Comparison of ENCODE assay signal across 16 cellular contexts in the genomic region with DNA sequence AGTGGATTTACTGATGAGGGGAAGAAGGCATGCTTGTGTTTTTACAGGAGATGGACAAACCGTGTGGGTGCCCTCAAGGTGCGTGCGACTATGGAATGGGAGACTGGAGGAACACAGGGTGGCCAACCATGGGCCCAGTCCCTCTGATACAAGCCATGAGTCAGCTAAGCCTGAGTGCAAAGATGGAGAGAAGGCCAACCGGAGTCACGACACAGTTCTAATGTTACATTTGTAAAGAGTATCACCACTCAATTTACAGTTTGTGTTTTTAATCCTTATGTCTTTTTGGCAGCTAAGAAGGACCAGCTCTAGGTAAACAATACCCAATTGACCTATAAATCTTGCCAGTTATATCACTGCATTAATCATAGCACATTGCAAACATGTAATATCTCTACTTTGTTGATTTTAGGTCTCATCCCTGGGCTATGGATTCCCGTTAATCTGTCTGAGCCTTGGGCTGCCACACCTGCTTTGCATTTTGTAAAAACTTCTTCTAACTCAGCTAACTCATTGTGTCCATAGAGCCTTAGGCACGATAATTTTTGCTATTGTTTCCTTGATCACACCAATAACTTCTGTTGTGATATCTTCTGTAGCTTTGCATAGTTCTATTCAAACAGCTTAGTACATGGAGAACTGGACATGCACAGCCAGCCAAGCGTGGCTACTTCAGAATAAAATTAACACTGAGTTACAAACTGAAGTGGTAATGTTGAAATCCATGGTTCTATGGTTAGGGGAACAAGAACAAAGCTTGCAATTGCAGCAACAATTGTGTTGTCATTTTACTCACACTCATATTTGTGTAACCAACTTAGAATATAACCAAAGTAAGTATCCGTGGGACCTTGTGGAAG. TPM values are rescaled to one million over a fixed set of nuclear protein-coding genes. Genes with fewer than 3 reads are reported as not detected.
DNase-seq lines count a peak whose midpoint lies in the region; ATAC-seq, FAIRE-seq and TF ChIP-seq lines count a peak whose summit lies in the region.
"Had no signal": no experiment of that assay in that cellular context is flagged by ENCODE, and none has a peak within 500 bp of the region (broad histone marks: within the 10 kb centered on the region; RNA-seq: fewer than 3 reads in every experiment).

No MANE protein-coding gene starts in this region.

- CTCF ChIA-PET in A549 (lab: Yijun Ruan, JAX): interaction anchor here (1.4 to 2.8 kb wide), 3 partner anchors 10 to 32 kb away, joined by 3 to 9 read pairs (median 3); no protein-coding TSS in a partner anchor
- CTCF ChIA-PET in activated CD4-positive, alpha-beta T cell treated with anti-CD3 and anti-CD28 coated beads for 36 hours (lab: Charles Lee): interaction anchor here (0.9 to 1.4 kb wide), 3 partner anchors 9 to 33 kb away, joined by 4 to 7 read pairs (median 4); no protein-coding TSS in a partner anchor
- CTCF ChIA-PET in activated CD8-positive, alpha-beta T cell treated with anti-CD3 and anti-CD28 coated beads, Interleukin-2, amount 10 ng/mL, durations not matched to agents 7 days and 5 days (lab: Charles Lee): interaction anchor here (2.0 kb wide), 1 partner anchor 33 kb away, joined by 5 read pairs; no protein-coding TSS in a partner anchor

- peaks cover 37% of the 10 kb centered on the region for H3K27me3 Mint-ChIP-seq in activated CD4-positive, alpha-beta T cell treated with anti-CD3 and anti-CD28 coated beads for 36 hours
- H3K27me3 Mint-ChIP-seq in activated CD8-positive, alpha-beta T cell treated with anti-CD3 and anti-CD28 coated beads, Interleukin-2, amount 10 ng/mL, durations not matched to agents 7 days and 5 days (ENCODE audit: low read depth): peaks cover 24% of the 10 kb centered on the region

- no peak overlapping the region for H3K4me2 ChIP-seq in A549
- H3K4me2 ChIP-seq in DOHH2 (ENCODE audit: low read length): peak overlapping the region; percentile 90

- TF ChIP-seq CTCF in A549 (IDR thresholded peaks at IDR 0.05): no peak
- TF ChIP-seq CTCF in DOHH2 (IDR thresholded peaks at IDR 0.05; ENCODE audit: low read depth, low read length, poor library complexity, severe bottlenecking): no peak

- no peak for TF ChIP-seq EP300 in A549 (IDR thresholded peaks at IDR 0.05)

- POLR2A ChIA-PET in A549 (lab: Yijun Ruan, JAX): no interaction called here
- POLR2A ChIA-PET in activated CD4-positive, alpha-beta T cell treated with anti-CD3 and anti-CD28 coated beads for 36 hours (lab: Charles Lee): no interaction called here
- POLR2A ChIA-PET in activated CD8-positive, alpha-beta T cell treated with anti-CD3 and anti-CD28 coated beads, Interleukin-2, amount 10 ng/mL, durations not matched to agents 7 days and 5 days (lab: Charles Lee): no interaction called here

- H3K79me2 ChIP-seq in DOHH2 (ENCODE audit: control insufficient read depth, low read length): no peaks in the 10 kb centered on the region

- peaks cover 5% of the 10 kb centered on the region for H3K4me1 Mint-ChIP-seq in activated CD4-positive, alpha-beta T cell treated with anti-CD3 and anti-CD28 coated beads for 36 hours
- peaks cover 11% of the 10 kb centered on the region for H3K4me1 Mint-ChIP-seq in activated CD8-positive, alpha-beta T cell treated with anti-CD3 and anti-CD28 coated beads, Interleukin-2, amount 10 ng/mL, durations not matched to agents 7 days and 5 days (ENCODE audit: low read depth)
- H3K4me1 Mint-ChIP-seq: memory B cell had no signal

- H3K27me3 ChIP-seq in DOHH2 (ENCODE audit: control insufficient read depth, low read length): no peaks in the 10 kb centered on the region

- DNase-seq in A549 (ENCODE audit: low read depth in 1 of 2, low spot score in 1 of 2) (no peak), NCI-H526 treated with DMSO at 0.1 percent for 48 hours (lab: John Stamatoyannopoulos, UW) (peak; percentile 55), kidney tubule cell (ENCODE audit: low spot score) (peak; percentile 67), HUDEP-2 (lab: John Stamatoyannopoulos, UW; ENCODE audit: unreplicated experiment in 76 of 76) (no peak), NCI-H128 (lab: John Stamatoyannopoulos, UW; ENCODE audit: unreplicated experiment) (no peak)
- DNase-seq in activated CD4-positive, alpha-beta T cell treated with anti-CD3 and anti-CD28 coated beads for 36 hours: no peak
- no peak for DNase-seq in activated CD8-positive, alpha-beta T cell treated with anti-CD3 and anti-CD28 coated beads, Interleukin-2, amount 10 ng/mL, durations not matched to agents 7 days and 5 days
- DNase-seq: activated CD4-positive, alpha-beta memory T cell treated with anti-CD3 and anti-CD28 coated beads for 36 hours; activated T-cell treated with anti-CD3 and anti-CD28 coated beads, Interleukin-2, amount 50 U/mL, for 48 hours; H9; right cardiac atrium; stomach had no signal

- H3K27ac Mint-ChIP-seq in activated CD4-positive, alpha-beta T cell treated with anti-CD3 and anti-CD28 coated beads for 36 hours: no peak overlapping the region
- no peak overlapping the region for H3K27ac Mint-ChIP-seq in activated CD8-positive, alpha-beta T cell treated with anti-CD3 and anti-CD28 coated beads, Interleukin-2, amount 10 ng/mL, durations not matched to agents 7 days and 5 days
- H3K27ac Mint-ChIP-seq: activated CD4-positive, alpha-beta memory T cell treated with anti-CD3 and anti-CD28 coated beads for 36 hours; H9; memory B cell; natural killer cell treated with Interleukin-12 subunit alpha and Interleukin-12 subunit beta and Interleukin-15 and Interleukin-18, amount 100 ng/mL, for 72 hours had no signal

- H3K36me3 ChIP-seq in DOHH2 (ENCODE audit: control insufficient read depth, low read length): no peaks in the 10 kb centered on the region
- H3K36me3 ChIP-seq: stomach had no signal

- H3K4me3 ChIP-seq in A549: no peak overlapping the region
- H3K4me3 ChIP-seq in DOHH2 (ENCODE audit: low read length): peak overlapping the region; percentile 59
- H3K4me3 ChIP-seq: stomach had no signal

- ATAC-seq in A549: no peak
- no peak for ATAC-seq in activated CD4-positive, alpha-beta T cell treated with anti-CD3 and anti-CD28 coated beads for 36 hours
- ATAC-seq in activated CD8-positive, alpha-beta T cell treated with anti-CD3 and anti-CD28 coated beads, Interleukin-2, amount 10 ng/mL, durations not matched to agents 7 days and 5 days: no peak
- ATAC-seq: natural killer cell treated with Interleukin-12 subunit alpha and Interleukin-12 subunit beta and Interleukin-15 and Interleukin-18, amount 100 ng/mL, for 72 hours; right cardiac atrium had no signal

- H3K4me1 ChIP-seq in A549 (peaks cover 5% of the 10 kb centered on the region; the same call in 2 of the 3 replicates), DOHH2 (ENCODE audit: control insufficient read depth, low read length) (peaks cover 92% of the 10 kb centered on the region)

- peaks cover 30% of the 10 kb centered on the region for H3F3A ChIP-seq in DOHH2 (ENCODE audit: control insufficient read depth, insufficient read depth)

- intact Hi-C loops in activated CD4-positive, alpha-beta T cell treated with anti-CD3 and anti-CD28 coated beads for 36 hours (cut with DNase I, micrococcal nuclease): no loop called here

- no peaks in the 10 kb centered on the region for H3K9me3 Mint-ChIP-seq in activated CD4-positive, alpha-beta T cell treated with anti-CD3 and anti-CD28 coated beads for 36 hours (ENCODE audit: low read depth)
- peaks cover 3% of the 10 kb centered on the region for H3K9me3 Mint-ChIP-seq in activated CD8-positive, alpha-beta T cell treated with anti-CD3 and anti-CD28 coated beads, Interleukin-2, amount 10 ng/mL, durations not matched to agents 7 days and 5 days (ENCODE audit: insufficient read depth)

- H3K36me3 Mint-ChIP-seq in activated CD4-positive, alpha-beta T cell treated with anti-CD3 and anti-CD28 coated beads for 36 hours (ENCODE audit: low read depth): peaks cover 4% of the 10 kb centered on the region
- H3K36me3 Mint-ChIP-seq in activated CD8-positive, alpha-beta T cell treated with anti-CD3 and anti-CD28 coated beads, Interleukin-2, amount 10 ng/mL, durations not matched to agents 7 days and 5 days (ENCODE audit: low read depth): peaks cover 3% of the 10 kb centered on the region

- H3K4me3 Mint-ChIP-seq in activated CD4-positive, alpha-beta T cell treated with anti-CD3 and anti-CD28 coated beads for 36 hours: no peak overlapping the region
- H3K4me3 Mint-ChIP-seq in activated CD8-positive, alpha-beta T cell treated with anti-CD3 and anti-CD28 coated beads, Interleukin-2, amount 10 ng/mL, durations not matched to agents 7 days and 5 days: no peak overlapping the region
- H3K4me3 Mint-ChIP-seq: activated CD4-positive, alpha-beta memory T cell treated with anti-CD3 and anti-CD28 coated beads for 36 hours; H9; memory B cell; natural killer cell treated with Interleukin-12 subunit alpha and Interleukin-12 subunit beta and Interleukin-15 and Interleukin-18, amount 100 ng/mL, for 72 hours had no signal

- TF ChIP-seq RAD21 in A549 (conservative IDR thresholded peaks at IDR 0.05 in 1 of 2, IDR thresholded peaks at IDR 0.05 in 1 of 2): no peak

- H3K9me3 ChIP-seq in A549 (peaks cover 7% of the 10 kb centered on the region; the same call in 2 of the 3 replicates), DOHH2 (ENCODE audit: control insufficient read depth, insufficient read depth, low read length) (peaks cover 6% of the 10 kb centered on the region)

- FAIRE-seq in A549 (lab: Jason Lieb, UNC): no peak
- FAIRE-seq: bronchial epithelial cell had no signal

- TF ChIP-seq POLR2A in A549 (IDR thresholded peaks at IDR 0.05; ENCODE audit: low read length): no peak

- H3K9me2 ChIP-seq in DOHH2 (replicated peaks; ENCODE audit: control insufficient read depth, low read length): no peaks in the 10 kb centered on the region

- WGBS in A549 (ENCODE audit: missing lambda C conversion rate): 50% methylated on average over 9 of the region's 9 CpGs

- H3K27ac ChIP-seq in A549 (no peak overlapping the region), DOHH2 (ENCODE audit: low read depth, low read length) (peak overlapping the region; percentile 93)

- no peaks in the 10 kb centered on the region for H4K20me1 ChIP-seq in DOHH2 (ENCODE audit: control insufficient read depth, insufficient read depth, low read depth, low read length)

RNA-seq across cellular contexts. Expression of a gene that starts 50.2 kb away (rescaled TPM):
- polyA plus RNA-seq in A549 (2011; rRNA removed): 11.8 and 23.9 TPM in 2 replicates
- 6.5 and 9.1 TPM in 2 replicates for polyA plus RNA-seq in A549 (2012; cell fraction: cytosol; rRNA removed)
- polyA plus RNA-seq in A549 (2012; cell fraction: nucleus; rRNA removed): 1.2 and 2.5 TPM in 2 replicates
- polyA plus RNA-seq in A549 (2017; fragmentation: RNase III; extraction: RNeasy Plus Mini Kit Qiagen cat#74134 plus additional on column Dnase treatment): 32.0 to 36.1 TPM (median 33.0 TPM) in 3 replicates
- 1.8 and 2.4 TPM in 2 replicates for polyA minus RNA-seq in A549 (2011; rRNA and poly(A)+ RNA removed)
- total RNA-seq in activated CD4-positive, alpha-beta T cell treated with anti-CD3 and anti-CD28 coated beads for 36 hours: 10 to 100 TPM; 23.0 to 30.2 TPM
- total RNA-seq in activated CD8-positive, alpha-beta T cell treated with anti-CD3 and anti-CD28 coated beads, Interleukin-2, amount 10 ng/mL, durations not matched to agents 7 days and 5 days: 10 to 100 TPM; 19.2 to 20.2 TPM

RNA-seq across cellular contexts. Expression of a gene that starts 50.4 kb away (rescaled TPM):
- 36.3 and 58.9 TPM in 2 replicates for polyA plus RNA-seq in A549 (2011; rRNA removed)
- polyA plus RNA-seq in A549 (2012; cell fraction: cytosol; rRNA removed): 21.1 and 22.1 TPM in 2 replicates
- 41.2 and 43.4 TPM in 2 replicates for polyA plus RNA-seq in A549 (2012; cell fraction: nucleus; rRNA removed)
- polyA plus RNA-seq in A549 (2017; fragmentation: RNase III; extraction: RNeasy Plus Mini Kit Qiagen cat#74134 plus additional on column Dnase treatment): 33.8 to 35.4 TPM (median 34.4 TPM) in 3 replicates
- polyA minus RNA-seq in A549 (2011; rRNA and poly(A)+ RNA removed): 33.0 and 37.9 TPM in 2 replicates
- total RNA-seq in activated CD4-positive, alpha-beta T cell treated with anti-CD3 and anti-CD28 coated beads for 36 hours: 10 to 100 TPM; 24.3 to 24.7 TPM
- total RNA-seq in activated CD8-positive, alpha-beta T cell treated with anti-CD3 and anti-CD28 coated beads, Interleukin-2, amount 10 ng/mL, durations not matched to agents 7 days and 5 days: 10 to 100 TPM; 29.4 to 31.6 TPM

Comparison
In these comparisons a context has a peak if more than half of its experiments do, and no peak if none do; other contexts are left out.
1. DNase-seq: peak in NCI-H526 treated with DMSO at 0.1 percent for 48 hours (single experiment) and kidney tubule cell (single experiment); none in A549 (0 of 2), HUDEP-2 (0 of 76), activated CD4-positive, alpha-beta T cell treated with anti-CD3 and anti-CD28 coated beads for 36 hours (single experiment), activated CD8-positive, alpha-beta T cell treated with anti-CD3 and anti-CD28 coated beads, Interleukin-2, amount 10 ng/mL, durations not matched to agents 7 days and 5 days (single experiment) and NCI-H128 (single experiment).